ENCODE assay signal across 11 cellular contexts in the genomic region with DNA sequence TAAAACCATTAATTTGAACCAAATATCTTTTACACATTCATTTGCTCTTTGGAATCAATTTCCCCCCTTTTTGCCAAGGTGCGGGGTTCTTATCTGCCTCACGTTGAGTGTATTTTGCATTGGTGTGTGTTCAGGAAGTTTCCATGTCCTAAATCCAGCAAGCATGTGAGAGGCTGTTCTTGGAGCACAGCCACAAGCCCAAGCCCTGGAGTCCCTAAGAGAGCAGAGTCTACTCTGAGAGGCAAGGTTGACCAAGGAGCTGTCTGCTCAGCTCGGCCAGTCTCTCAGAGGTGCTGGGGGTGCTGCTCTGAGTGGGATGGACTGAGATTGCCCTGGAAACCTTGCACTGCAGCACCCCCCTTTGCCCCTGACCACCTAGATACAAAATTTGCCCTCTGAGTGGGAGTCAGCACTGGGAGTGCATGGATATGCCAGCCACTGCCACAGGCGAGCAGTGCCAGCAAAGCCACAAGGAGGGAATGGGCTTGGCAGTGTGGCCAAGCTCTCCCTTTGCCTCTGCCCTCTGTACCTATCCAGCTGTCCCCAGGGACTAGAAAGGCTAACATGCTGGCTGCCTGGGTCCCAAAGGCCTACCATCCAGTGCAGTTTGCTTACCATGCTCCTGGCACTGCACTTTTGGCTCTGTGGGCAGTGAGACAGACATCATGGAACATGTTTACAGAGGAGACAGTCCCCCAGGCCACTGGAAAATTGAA. TPM values are rescaled to one million over a fixed set of nuclear protein-coding genes. Genes with fewer than 3 reads are reported as not detected.
DNase-seq lines count a peak whose midpoint lies in the region; ATAC-seq and TF ChIP-seq lines count a peak whose summit lies in the region.
"Had no signal": no experiment of that assay in that cellular context is flagged by ENCODE, and none has a peak within 500 bp of the region (broad histone marks: within the 10 kb centered on the region; RNA-seq: fewer than 3 reads in every experiment).

No MANE protein-coding gene starts in this region.

- H3K4me3 ChIP-seq in gastroesophageal sphincter = no peak overlapping the region
- H3K4me3 ChIP-seq in naive thymus-derived CD4-positive, alpha-beta T cell (ENCODE audit: low read length) = no peak overlapping the region
- H3K4me3 ChIP-seq in aorta (ENCODE audit: low read length in 2 of 2) = no peak overlapping the region

- ATAC-seq in Right ventricle myocardium inferior (peak; percentile 79), gastroesophageal sphincter (peak; percentile 39), aorta (ENCODE audit: low FRiP score) (peak; percentile 79), SK-N-SH treated with all-trans-retinoic acid at 6 μM for 48 hours (no peak)
- no peak for ATAC-seq in naive thymus-derived CD4-positive, alpha-beta T cell
- ATAC-seq: effector memory CD8-positive, alpha-beta T cell; Panc1 had no signal

- no peak for TF ChIP-seq POLR2A in gastroesophageal sphincter (IDR thresholded peaks at IDR 0.05)

- H3K27ac ChIP-seq in gastroesophageal sphincter (peak overlapping the region in 2 of 4 donors; percentile 15 to 37), aorta (ENCODE audit: low read depth in 1 of 2, low read length in 2 of 2) (peak overlapping the region in 1 of 2 donors; percentile 55)
- H3K27ac ChIP-seq in naive thymus-derived CD4-positive, alpha-beta T cell (ENCODE audit: low read depth, low read length) = no peak overlapping the region

- H3K4me1 ChIP-seq in gastroesophageal sphincter (peaks cover 3 to 20% (median 5%) of the 10 kb centered on the region in 3 donors), aorta (ENCODE audit: control insufficient read depth in 1 of 2, insufficient read depth in 2 of 2, low read length in 2 of 2) (no peaks in the 10 kb centered on the region)
- peaks cover 0 to under 1% of the 10 kb centered on the region in 2 donors for H3K4me1 ChIP-seq in naive thymus-derived CD4-positive, alpha-beta T cell (ENCODE audit: control insufficient read depth in 2 of 2, insufficient read depth in 2 of 2, low read length in 2 of 2)

- POLR2A ChIA-PET in naive thymus-derived CD4-positive, alpha-beta T cell (lab: Charles Lee) = no interaction called here

- H3K36me3 ChIP-seq in gastroesophageal sphincter = peaks cover 0 to 60% of the 10 kb centered on the region in 2 donors
- H3K36me3 ChIP-seq in naive thymus-derived CD4-positive, alpha-beta T cell (ENCODE audit: control insufficient read depth in 2 of 3, insufficient read depth in 3 of 3, low read length in 3 of 3) = peaks cover 11 to 49% (median 11%) of the 10 kb centered on the region in 3 experiments
- peaks cover 0 to 2% of the 10 kb centered on the region in 2 donors for H3K36me3 ChIP-seq in aorta (ENCODE audit: control insufficient read depth in 1 of 2, insufficient read depth in 2 of 2, low read length in 1 of 2)

- no peak for TF ChIP-seq CTCF in gastroesophageal sphincter (IDR thresholded peaks at IDR 0.05)

- intact Hi-C loops in Right ventricle myocardium inferior (cut with DNase I) = no loop called here
- intact Hi-C loops in cardiac septum (cut with DNase I) = no loop called here
- intact Hi-C loops in naive thymus-derived CD4-positive, alpha-beta T cell (cut with micrococcal nuclease) = no loop called here
- intact Hi-C loops in aorta (cut with DNase I) = no loop called here

- H3K36me3 Mint-ChIP-seq in naive thymus-derived CD4-positive, alpha-beta T cell = peaks cover 3 to 31% (median 12%) of the 10 kb centered on the region in 5 donors

- H3K27me3 ChIP-seq in gastroesophageal sphincter (no peaks in the 10 kb centered on the region), aorta (ENCODE audit: control insufficient read depth in 1 of 2, insufficient read depth in 2 of 2, low read length in 1 of 2) (no peaks in the 10 kb centered on the region)
- no peaks in the 10 kb centered on the region for H3K27me3 ChIP-seq in naive thymus-derived CD4-positive, alpha-beta T cell (ENCODE audit: control insufficient read depth in 2 of 2, insufficient read depth in 2 of 2, low read length in 2 of 2)

- H3K9me3 Mint-ChIP-seq in naive thymus-derived CD4-positive, alpha-beta T cell = peaks cover 0 to 3% (median 0%) of the 10 kb centered on the region in 11 donors
- H3K9me3 Mint-ChIP-seq: effector memory CD8-positive, alpha-beta T cell had no signal

- H3K4me1 Mint-ChIP-seq in naive thymus-derived CD4-positive, alpha-beta T cell = peaks cover 0 to 5% (median 0%) of the 10 kb centered on the region in 7 donors

- CTCF ChIA-PET in naive thymus-derived CD4-positive, alpha-beta T cell (lab: Charles Lee) = no interaction called here

- H3K27ac Mint-ChIP-seq in naive thymus-derived CD4-positive, alpha-beta T cell = peak overlapping the region in 5 of 9 donors; percentile 23 to 57 (median 47)

- H3K9me3 ChIP-seq in gastroesophageal sphincter = no peaks in the 10 kb centered on the region
- H3K9me3 ChIP-seq in naive thymus-derived CD4-positive, alpha-beta T cell (ENCODE audit: control insufficient read depth in 2 of 3, low read length in 3 of 3) = no peaks in the 10 kb centered on the region
- no peaks in the 10 kb centered on the region for H3K9me3 ChIP-seq in aorta (ENCODE audit: control insufficient read depth, low read length)

- TF ChIP-seq EP300 in gastroesophageal sphincter (IDR thresholded peaks at IDR 0.05) = no peak

- 15 to 43% methylated on average over 2 of the region's 4 CpGs for WGBS in gastroesophageal sphincter (ENCODE audit: low coverage in 1 of 2), 2 donors
- 0 to 10% methylated on average over 4 of the region's 4 CpGs for WGBS in aorta, 2 donors

- H3K27me3 Mint-ChIP-seq in naive thymus-derived CD4-positive, alpha-beta T cell = no peaks in the 10 kb centered on the region
- H3K27me3 Mint-ChIP-seq: effector memory CD8-positive, alpha-beta T cell had no signal

- no peak overlapping the region for H3K4me3 Mint-ChIP-seq in naive thymus-derived CD4-positive, alpha-beta T cell
- H3K4me3 Mint-ChIP-seq: effector memory CD8-positive, alpha-beta T cell had no signal

- DNase-seq in Right ventricle myocardium inferior (ENCODE audit: missing footprints) (no peak), cardiac septum (ENCODE audit: low spot score) (no peak), aorta (peak in 1 of 2 donors; percentile 67), C1 segment of cervical spinal cord (lab: John Stamatoyannopoulos, UW) (no peak)
- DNase-seq in naive thymus-derived CD4-positive, alpha-beta T cell = no peak
- no peak for DNase-seq in activated CD8-positive, alpha-beta memory T cell treated with anti-CD3 and anti-CD28 coated beads, Interleukin-2, amount 50 U/mL, for 4 hours
- DNase-seq: effector memory CD8-positive, alpha-beta T cell; stimulated activated CD8-positive, alpha-beta memory T cell treated with anti-CD3 and anti-CD28 coated beads, Interleukin-4, amount 100 ng/mL, for 48 hours had no signal

TF ChIP-seq in SK-N-SH treated with all-trans-retinoic acid at 6 μM for 48 hours, 23 proteins besides CTCF, POLR2A, EP300 and RAD21:
- TF ChIP-seq ESRRG (CRISPR knock-in tag; IDR thresholded peaks at IDR 0.05) (no peak), PPARA (CRISPR knock-in tag; IDR thresholded peaks at IDR 0.05; ENCODE audit: borderline replicate concordance) (no peak), ARNTL (CRISPR knock-in tag; IDR thresholded peaks at IDR 0.05; ENCODE audit: borderline replicate concordance, low read depth) (no peak)
- TF ChIP-seq, protein P1, sequence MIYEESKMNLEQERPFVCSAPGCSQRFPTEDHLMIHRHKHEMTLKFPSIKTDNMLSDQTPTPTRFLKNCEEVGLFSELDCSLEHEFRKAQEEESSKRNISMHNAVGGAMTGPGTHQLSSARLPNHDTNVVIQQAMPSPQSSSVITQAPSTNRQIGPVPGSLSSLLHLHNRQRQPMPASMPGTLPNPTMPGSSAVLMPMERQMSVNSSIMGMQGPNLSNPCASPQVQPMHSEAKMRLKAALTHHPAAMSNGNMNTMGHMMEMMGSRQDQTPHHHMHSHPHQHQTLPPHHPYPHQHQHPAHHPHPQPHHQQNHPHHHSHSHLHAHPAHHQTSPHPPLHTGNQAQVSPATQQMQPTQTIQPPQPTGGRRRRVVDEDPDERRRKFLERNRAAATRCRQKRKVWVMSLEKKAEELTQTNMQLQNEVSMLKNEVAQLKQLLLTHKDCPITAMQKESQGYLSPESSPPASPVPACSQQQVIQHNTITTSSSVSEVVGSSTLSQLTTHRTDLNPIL (CRISPR knock-in tag; IDR thresholded peaks at IDR 0.05; ENCODE audit: low read depth) = no peak

RNA-seq across cellular contexts. Expression of a gene that starts 20.5 kb away (rescaled TPM):
- 14.9 TPM for total RNA-seq in Right ventricle myocardium inferior
- 19.5 TPM for total RNA-seq in cardiac septum
- total RNA-seq in gastroesophageal sphincter = 10 to 100 TPM; 24.5 to 35.6 (median 30.2) TPM
- 10 to 100 TPM; 32.8 to 47.2 (median 44.1) TPM for total RNA-seq in naive thymus-derived CD4-positive, alpha-beta T cell
- polyA plus RNA-seq in naive thymus-derived CD4-positive, alpha-beta T cell = 1 to 10 TPM; 2.2 to 4.8 TPM
- 10 to 100 TPM; 23.8 to 41.6 TPM for total RNA-seq in aorta
- polyA plus RNA-seq in aorta = 10 to 100 TPM in 1 of 2 donors, 1 to 10 TPM in 1; 4.6 to 13.2 TPM

RNA-seq across cellular contexts. Expression of a gene that starts 47.1 kb away (rescaled TPM):
- total RNA-seq in Right ventricle myocardium inferior (27.2 TPM), cardiac septum (29.7 TPM), gastroesophageal sphincter (10 to 100 TPM; 30.2 to 64.3 (median 43.1) TPM), aorta (10 to 100 TPM; 50.7 to 52.5 TPM)
- 100 to 1,000 TPM in 1 of 5 experiments, 10 to 100 TPM in 4; 80.7 to 101 (median 91.8) TPM for total RNA-seq in naive thymus-derived CD4-positive, alpha-beta T cell
- polyA plus RNA-seq in naive thymus-derived CD4-positive, alpha-beta T cell = 10 to 100 TPM; 69.4 to 96.8 TPM
- polyA plus RNA-seq in aorta = 10 to 100 TPM; 18.9 to 21.1 TPM

Comparison
In these comparisons a context has a peak if more than half of its experiments do, and no peak if none do; other contexts are left out.
1. ATAC-seq: peak in Right ventricle myocardium inferior (single experiment), gastroesophageal sphincter (single experiment) and aorta (single experiment); none in naive thymus-derived CD4-positive, alpha-beta T cell (single experiment) and SK-N-SH treated with all-trans-retinoic acid at 6 μM for 48 hours (single experiment).